In the genomic region with DNA sequence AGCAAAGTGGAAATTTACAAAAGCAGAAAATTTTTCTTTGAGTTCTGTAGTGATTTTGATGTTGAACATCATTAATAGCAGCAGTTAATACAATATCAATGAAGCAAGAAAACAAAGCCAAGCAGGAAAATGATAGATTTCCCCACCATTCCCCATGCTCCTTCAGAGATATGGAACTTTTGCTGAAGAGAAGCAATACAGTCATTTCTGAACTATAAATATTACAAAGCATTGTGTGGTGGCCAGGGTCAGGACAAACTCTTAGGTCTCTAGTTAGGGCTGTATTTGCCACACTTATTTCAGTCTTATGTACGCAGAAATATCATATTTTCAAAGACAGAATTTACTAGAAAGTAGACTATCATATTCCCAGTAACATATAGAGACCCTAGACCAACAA, we compare ENCODE assay signal across 17 cellular contexts.
DNase-seq lines count a peak whose midpoint lies in the region; ATAC-seq and TF ChIP-seq lines count a peak whose summit lies in the region.
"Had no signal": no experiment of that assay in that cellular context is flagged by ENCODE, and none has a peak within 500 bp of the region (broad histone marks: within the 10 kb centered on the region; RNA-seq: fewer than 3 reads in every experiment).

No MANE protein-coding gene starts in this region.

- no peak overlapping the region for H3K9ac ChIP-seq in OCI-LY3 (ENCODE audit: low read length)

- H2AFZ ChIP-seq in OCI-LY3 (ENCODE audit: low read depth, low read length): no peak overlapping the region

- H3K27me3 ChIP-seq in OCI-LY3 (ENCODE audit: low read depth, low read length): no peaks in the 10 kb centered on the region

- in situ Hi-C loops in G401 (cut with HindIII; ENCODE audit: low sequenced_read_pairs): no loop called here

- no peaks in the 10 kb centered on the region for H3K36me3 ChIP-seq in OCI-LY3 (replicated peaks; ENCODE audit: low read depth, low read length)

- peaks cover 60% of the 10 kb centered on the region for H3K4me1 ChIP-seq in OCI-LY3 (ENCODE audit: low read length)

- peak overlapping the region; percentile 10 for H3K4me2 ChIP-seq in OCI-LY3 (ENCODE audit: low read length)

- peak; percentile 30 for ATAC-seq in GM18868 (IDR thresholded peaks at IDR 0.05; ENCODE audit: unreplicated experiment)
- ATAC-seq in HG03139 (IDR thresholded peaks at IDR 0.05; ENCODE audit: unreplicated experiment): peak; percentile 45
- no peak for ATAC-seq in GM21515 (IDR thresholded peaks at IDR 0.05; ENCODE audit: unreplicated experiment)

- H3K9me3 ChIP-seq in OCI-LY3 (ENCODE audit: insufficient read depth, low read length): 0 out of 2 replicates have a peak, but pooled peaks cover 2% of the 10 kb centered on the region

- H3K4me3 ChIP-seq in OCI-LY3 (ENCODE audit: low read length): no peak overlapping the region

- H3K27ac ChIP-seq in OCI-LY3 (ENCODE audit: low read length): no peak overlapping the region
- H3K27ac ChIP-seq: C4-2B had no signal

- TF ChIP-seq CTCF in OCI-LY3 (IDR thresholded peaks at IDR 0.05; ENCODE audit: low read depth, low read length): no peak

- no peaks in the 10 kb centered on the region for H3K79me2 ChIP-seq in OCI-LY3 (ENCODE audit: low read length)

- H4K20me1 ChIP-seq in OCI-LY3 (ENCODE audit: insufficient read depth, low read length): no peaks in the 10 kb centered on the region

- DNase-seq in G401 (ENCODE audit: low spot score) (no peak), CD1c-positive myeloid dendritic cell (ENCODE audit: extremely low spot score) (no peak), SHP77 (lab: John Stamatoyannopoulos, UW) (no peak)
- DNase-seq: AML-193; CD4-positive, alpha-beta memory T cell; DMS153; DMS79; GF-D8; GOT3; H9; Kasumi-1; KG1 had no signal
